ENCODE assay signal across 12 cellular contexts in genomic region chr2:27776097-27776496, GRCh38. TPM values are rescaled to one million over a fixed set of nuclear protein-coding genes. Genes with fewer than 3 reads are reported as not detected.
DNase-seq lines count a peak whose midpoint lies in the region; ATAC-seq, FAIRE-seq and TF ChIP-seq lines count a peak whose summit lies in the region.
"Had no signal": no experiment of that assay in that cellular context is flagged by ENCODE, and none has a peak within 500 bp of the region (broad histone marks: within the 10 kb centered on the region; RNA-seq: fewer than 3 reads in every experiment).

No MANE protein-coding gene starts in this region.

- BruUV-seq in IMR-90 (replicated peaks; lab: Mats Ljungman, UMichigan): no TSS peak

- no peak overlapping the region for H3K4me3 ChIP-seq in A549
- no peak overlapping the region for H3K4me3 ChIP-seq in IMR-90 (ENCODE audit: insufficient read depth, low read depth, low read length)
- no peak overlapping the region for H3K4me3 ChIP-seq in muscle layer of colon (ENCODE audit: low read depth in 1 of 2, low read length in 2 of 2)
- H3K4me3 ChIP-seq: GM23338 had no signal

- H2BK20ac ChIP-seq in IMR-90 (ENCODE audit: low read depth, low read length): no peak overlapping the region

- no peak overlapping the region for H3K56ac ChIP-seq in IMR-90 (ENCODE audit: extremely low read depth, insufficient read depth, low read length)

- H3K9ac ChIP-seq in IMR-90 (ENCODE audit: low read depth, low read length): no peak overlapping the region
- no peak overlapping the region for H3K9ac ChIP-seq in muscle layer of colon (ENCODE audit: low read length)

- peaks cover 11 to 81% of the 10 kb centered on the region in 2 experiments for H3K79me1 ChIP-seq in IMR-90 (ENCODE audit: low read depth in 1 of 2, low read length in 2 of 2)

- TF ChIP-seq CTCF in A549 (IDR thresholded peaks at IDR 0.05) (no peak), IMR-90 (conservative IDR thresholded peaks at IDR 0.05; ENCODE audit: low read depth, low read length) (no peak)

- H2BK5ac ChIP-seq in IMR-90 (ENCODE audit: low read depth, low read length, poor library complexity, severe bottlenecking): no peak overlapping the region

- H3K4ac ChIP-seq in IMR-90 (ENCODE audit: low read depth, low read length): 0 out of 2 replicates have a peak overlapping the region, but pooled peaks have one; percentile 8

- no peak overlapping the region for H2AFZ ChIP-seq in IMR-90 (replicated peaks; ENCODE audit: low read length, poor library complexity)
- H2AFZ ChIP-seq: GM23338 had no signal

- H3K27me3 ChIP-seq in IMR-90 (ENCODE audit: control insufficient read depth, insufficient read depth, low read length) (no peaks in the 10 kb centered on the region), muscle layer of colon (ENCODE audit: control insufficient read depth in 1 of 2, insufficient read depth in 2 of 2, low read length in 2 of 2) (no peaks in the 10 kb centered on the region)

- H3K4me2 ChIP-seq in A549: peak overlapping the region; percentile 1; the same call in 1 of the 3 replicates
- H3K4me2 ChIP-seq in IMR-90 (ENCODE audit: low read depth, low read length): peak overlapping the region; percentile 17
- H3K4me2 ChIP-seq: GM23338 had no signal

- H3K9me3 ChIP-seq in A549 (no peaks in the 10 kb centered on the region), IMR-90 (ENCODE audit: control insufficient read depth, insufficient read depth, low read length) (no peaks in the 10 kb centered on the region), muscle layer of colon (ENCODE audit: low read length) (no peaks in the 10 kb centered on the region)

- no peak for TF ChIP-seq EP300 in A549 (IDR thresholded peaks at IDR 0.05)

- in situ Hi-C loops in IMR-90 (cut with MboI; ENCODE audit: low sequenced_read_pairs): no loop called here

- CTCF ChIA-PET in A549 (lab: Yijun Ruan, JAX): interaction anchor here (0.6 to 1.2 kb wide), 4 partner anchors 12 to 73 kb away, joined by 3 to 6 read pairs (median 4); no protein-coding TSS in a partner anchor
- CTCF ChIA-PET in IMR-90 (lab: Yijun Ruan, JAX): no interaction called here

- H3K9me1 ChIP-seq in IMR-90 (ENCODE audit: insufficient read depth, low read length): peaks cover 8% of the 10 kb centered on the region

- TF ChIP-seq POLR2A in A549 (IDR thresholded peaks at IDR 0.05; ENCODE audit: low read length): no peak
- no peak for TF ChIP-seq POLR2A in IMR-90 (IDR thresholded peaks at IDR 0.05; ENCODE audit: low read depth, low read length)

- no peak overlapping the region for H3K18ac ChIP-seq in IMR-90 (ENCODE audit: low read depth, low read length)

- H4K5ac ChIP-seq in IMR-90 (ENCODE audit: low read depth, low read length): peak overlapping the region; percentile 5; the same call in 1 of the 2 replicates

- ATAC-seq in A549 (no peak), IMR-90 (ENCODE audit: low read depth) (no peak), HG02885 (IDR thresholded peaks at IDR 0.05; ENCODE audit: poor library complexity, unreplicated experiment) (no peak)
- ATAC-seq: GM23338 had no signal

- TF ChIP-seq RAD21 in A549 (conservative IDR thresholded peaks at IDR 0.05 in 1 of 2, IDR thresholded peaks at IDR 0.05 in 1 of 2) (no peak), IMR-90 (IDR thresholded peaks at IDR 0.05; ENCODE audit: low read length) (no peak)

- H4K20me1 ChIP-seq in IMR-90 (ENCODE audit: insufficient read depth, low read length): no peaks in the 10 kb centered on the region

- no peak overlapping the region for H2AK9ac ChIP-seq in IMR-90 (replicated peaks; ENCODE audit: low read depth, low read length, poor library complexity)

- dilution Hi-C loops in IMR-90 (cut with HindIII; ENCODE audit: low sequenced_read_pairs, unreplicated experiment): no loop called here

- DNase-seq in A549 (ENCODE audit: low read depth in 1 of 2, low spot score in 1 of 2): no peak
- DNase-seq in IMR-90: peak; percentile 53
- DNase-seq in dermis blood vessel endothelial cell: peak; percentile 77
- DNase-seq in GF-D8 (lab: John Stamatoyannopoulos, UW): no peak
- DNase-seq in activated naive CD4-positive, alpha-beta T cell treated with anti-CD3 and anti-CD28 coated beads, Interleukin-2, amount 50 U/mL, for 16 hours: no peak
- DNase-seq in NCI-H1694 (lab: John Stamatoyannopoulos, UW): no peak
- DNase-seq: NCI-H2029 had no signal

- no peak overlapping the region for H4K91ac ChIP-seq in IMR-90 (ENCODE audit: insufficient read depth, low read depth, low read length)

- no peak overlapping the region for H2AK5ac ChIP-seq in IMR-90 (ENCODE audit: low read depth, low read length)

- POLR2A ChIA-PET in A549 (lab: Yijun Ruan, JAX): no interaction called here
- POLR2A ChIA-PET in IMR-90 (lab: Charles Lee; ENCODE audit: unreplicated experiment): interaction anchor here (0.5 kb wide), 1 partner anchor 62 kb away, joined by 9 read pairs; no protein-coding TSS in a partner anchor

- H4K8ac ChIP-seq in IMR-90 (ENCODE audit: low read depth in 2 of 2, low read length in 2 of 2): no peak overlapping the region

- no peak for FAIRE-seq in A549 (lab: Jason Lieb, UNC)
- FAIRE-seq: colon had no signal

- intact Hi-C loops in IMR-90 (cut with micrococcal nuclease): loop anchor here (10.0 kb wide), 1 partner anchor 179 kb away; no protein-coding TSS in a partner anchor

- no peak overlapping the region for H2BK15ac ChIP-seq in IMR-90 (ENCODE audit: low read depth, low read length)

- peak overlapping the region in 1 of 2 experiments; percentile 25; a peak in 2 of 6 replicates for H3K27ac ChIP-seq in A549
- peak overlapping the region; percentile 20; the same call in 1 of the 2 replicates for H3K27ac ChIP-seq in IMR-90 (ENCODE audit: insufficient read depth, low read length)
- peak overlapping the region; percentile 36 for H3K27ac ChIP-seq in muscle layer of colon (ENCODE audit: low read depth, low read length)
- H3K27ac ChIP-seq: C4-2B had no signal

- H3K4me1 ChIP-seq in A549 (peaks cover 32% of the 10 kb centered on the region), IMR-90 (ENCODE audit: control insufficient read depth, insufficient read depth, low read length) (peaks cover 10% of the 10 kb centered on the region), muscle layer of colon (ENCODE audit: insufficient read depth, low read length) (peaks cover 63% of the 10 kb centered on the region)

- no peak overlapping the region for H3K23ac ChIP-seq in IMR-90 (ENCODE audit: low read depth, low read length)

- H3K14ac ChIP-seq in IMR-90 (replicated peaks; ENCODE audit: low read depth, low read length): no peak overlapping the region; the same call in 1 of the 2 replicates

- H2BK120ac ChIP-seq in IMR-90 (ENCODE audit: low read depth, low read length): no peak overlapping the region

- 72% methylated on average over 8 of the region's 8 CpGs for WGBS in A549 (ENCODE audit: missing lambda C conversion rate)
- WGBS in IMR-90 (ENCODE audit: extremely low coverage in 2 of 2, insufficient read length in 1 of 2), 2 experiments: no CpG with 5 or more reads among the region's 8 CpGs

- H3K36me3 ChIP-seq in IMR-90 (ENCODE audit: control insufficient read depth, insufficient read depth, low read length) (peaks cover 14% of the 10 kb centered on the region), muscle layer of colon (ENCODE audit: insufficient read depth, low read length) (peaks cover 14% of the 10 kb centered on the region)

TF ChIP-seq in A549, 52 proteins besides CTCF, POLR2A, EP300 and RAD21 (continues in another document):
- TF ChIP-seq JUN (IDR thresholded peaks at IDR 0.05): no peak
- no peak for TF ChIP-seq TFCP2L1 (CRISPR knock-in tag; IDR thresholded peaks at IDR 0.05)
- no peak for TF ChIP-seq TP53 (CRISPR knock-in tag; IDR thresholded peaks at IDR 0.05)
- TF ChIP-seq CEBPB (IDR thresholded peaks at IDR 0.05): no peak
- no peak for TF ChIP-seq MAZ (IDR thresholded peaks at IDR 0.05; ENCODE audit: borderline replicate concordance, low read depth, low read length)
- TF ChIP-seq E2F6 (IDR thresholded peaks at IDR 0.05; ENCODE audit: borderline replicate concordance, low read depth): no peak
- no peak for TF ChIP-seq MAFK (IDR thresholded peaks at IDR 0.05; ENCODE audit: partially characterized antibody)
- no peak for TF ChIP-seq CBX2 (IDR thresholded peaks at IDR 0.05; ENCODE audit: borderline replicate concordance, low read depth)
- TF ChIP-seq NR3C1 (IDR thresholded peaks at IDR 0.05): no peak

TF ChIP-seq in IMR-90, 13 proteins besides CTCF, POLR2A, EP300 and RAD21 (continues in another document):
- TF ChIP-seq RFX5 (IDR thresholded peaks at IDR 0.05; ENCODE audit: low read depth, low read length) (no peak), MXI1 (IDR thresholded peaks at IDR 0.05; ENCODE audit: borderline replicate concordance, low read depth, low read length) (0 out of 2 replicates have a peak, but pooled peaks have one; percentile 27), CEBPB (IDR thresholded peaks at IDR 0.05; ENCODE audit: low read depth, low read length) (no peak), FOS (IDR thresholded peaks at IDR 0.05; ENCODE audit: low read depth, low read length) (no peak), RCOR1 (IDR thresholded peaks at IDR 0.05; ENCODE audit: insufficient replicate concordance, low read length) (no peak), NFE2L2 (IDR thresholded peaks at IDR 0.05; ENCODE audit: low read depth, low read length) (no peak), ELK1 (IDR thresholded peaks at IDR 0.05; ENCODE audit: borderline replicate concordance, low read depth, low read length) (no peak), BHLHE40 (IDR thresholded peaks at IDR 0.05; ENCODE audit: low read depth, low read length) (peak; percentile 79; the same call in 1 of the 2 replicates), MAZ (IDR thresholded peaks at IDR 0.05; ENCODE audit: borderline replicate concordance, low read depth, low read length) (no peak)

RNA-seq across cellular contexts. Expression of gene MRPL33, which starts 4.6 kb away (rescaled TPM):
- 171 and 287 TPM in 2 replicates for polyA plus RNA-seq in A549 (2011; rRNA removed)
- polyA plus RNA-seq in A549 (2012; cell fraction: cytosol; rRNA removed): 89.0 and 108 TPM in 2 replicates
- polyA plus RNA-seq in A549 (2012; cell fraction: nucleus; rRNA removed): 16.2 and 28.5 TPM in 2 replicates
- 492 to 595 TPM (median 497 TPM) in 3 replicates for polyA plus RNA-seq in A549 (2017; fragmentation: RNase III; extraction: RNeasy Plus Mini Kit Qiagen cat#74134 plus additional on column Dnase treatment)
- 11.8 and 17.2 TPM in 2 replicates for polyA minus RNA-seq in A549 (2011; rRNA and poly(A)+ RNA removed)
- 13.3 and 48.6 TPM in 2 replicates for total RNA-seq in IMR-90 (2012; rRNA removed)
- polyA plus RNA-seq in IMR-90 (2012; rRNA removed): 88.0 and 101 TPM in 2 replicates
- polyA plus RNA-seq in IMR-90 (2012; cell fraction: cytosol; rRNA removed): 10.5 and 17.0 TPM in 2 replicates
- 2.6 and 31.4 TPM in 2 replicates for polyA plus RNA-seq in IMR-90 (2012; cell fraction: nucleus; rRNA removed; ENCODE audit: low replicate concordance)
- 94.3 and 98.2 TPM in 2 replicates for total RNA-seq in dermis blood vessel endothelial cell

Comparison
In these comparisons a context has a peak if more than half of its experiments do, and no peak if none do; other contexts are left out.
1. DNase-seq: peak in IMR-90 (single experiment) and dermis blood vessel endothelial cell (single experiment); none in A549 (0 of 2), GF-D8 (single experiment), activated naive CD4-positive, alpha-beta T cell treated with anti-CD3 and anti-CD28 coated beads, Interleukin-2, amount 50 U/mL, for 16 hours (single experiment) and NCI-H1694 (single experiment).